8 cellular contexts compared by ENCODE assay signal in the genomic region with DNA sequence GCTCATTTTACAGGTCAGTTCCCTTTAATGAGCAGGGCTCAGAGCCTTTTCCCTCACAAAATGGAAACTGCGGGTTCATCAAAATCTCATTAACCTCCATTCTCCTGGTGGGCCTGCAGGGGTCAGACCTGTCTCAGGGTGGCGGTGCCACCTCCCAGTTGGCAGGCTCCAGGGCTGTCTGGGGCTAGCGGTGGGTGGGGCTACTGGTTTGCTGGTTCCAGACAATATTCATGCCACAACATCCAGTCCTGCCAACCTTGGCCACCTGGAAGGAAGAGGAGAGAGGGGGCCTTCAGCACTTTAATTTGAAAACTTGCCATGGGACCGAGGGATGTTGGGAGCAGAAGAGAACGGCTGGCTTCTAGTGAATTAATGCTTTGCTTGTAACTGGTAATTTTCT. TPM values are rescaled to one million over a fixed set of nuclear protein-coding genes. Genes with fewer than 3 reads are reported as not detected.
DNase-seq lines count a peak whose midpoint lies in the region; ATAC-seq and TF ChIP-seq lines count a peak whose summit lies in the region.

No MANE protein-coding gene starts in this region.

- H3K4me1 Mint-ChIP-seq in natural killer cell, result no peaks in the 10 kb centered on the region

- H3K36me3 Mint-ChIP-seq in natural killer cell, result no peaks in the 10 kb centered on the region

- no peaks in the 10 kb centered on the region for H3K9me3 ChIP-seq in Peyer's patch

- no peaks in the 10 kb centered on the region for H3K4me1 ChIP-seq in Peyer's patch

- intact Hi-C loops in natural killer cell (cut with micrococcal nuclease), result loop anchor here (5.0 kb wide), 1 partner anchor 340 kb away; no protein-coding TSS in a partner anchor

- TF ChIP-seq CTCF in Peyer's patch (IDR thresholded peaks at IDR 0.05) (peak in 4 of 6 experiments; percentile 20 to 47 (median 40)), natural killer cell (IDR thresholded peaks at IDR 0.05) (no peak)

- TF ChIP-seq POLR2A in Peyer's patch (IDR thresholded peaks at IDR 0.05), result no peak

- H3K27me3 ChIP-seq in Peyer's patch, result no peaks in the 10 kb centered on the region

- H3K36me3 ChIP-seq in Peyer's patch, result no peaks in the 10 kb centered on the region

- H3K4me3 ChIP-seq in Peyer's patch, result no peak overlapping the region

- ATAC-seq in natural killer cell (peak in 2 of 3 donors; percentile 49 to 61), GM18511 (IDR thresholded peaks at IDR 0.05; ENCODE audit: unreplicated experiment) (no peak), HG03175 (IDR thresholded peaks at IDR 0.05; ENCODE audit: unreplicated experiment) (no peak), HG02610 (IDR thresholded peaks at IDR 0.05; ENCODE audit: unreplicated experiment) (no peak)

- H3K27ac ChIP-seq in Peyer's patch, result no peak overlapping the region

- H3K27me3 Mint-ChIP-seq in natural killer cell (ENCODE audit: low read depth in 2 of 2), result peaks cover 18 to 22% of the 10 kb centered on the region in 2 donors

- H3K27ac Mint-ChIP-seq in natural killer cell, result no peak overlapping the region

- no peaks in the 10 kb centered on the region for H3K9me3 Mint-ChIP-seq in natural killer cell

- H3K4me3 Mint-ChIP-seq in natural killer cell, result no peak overlapping the region

- DNase-seq in AML-193 (lab: John Stamatoyannopoulos, UW) (peak; percentile 33 to 49), H4 (ENCODE audit: low spot score) (peak; percentile 58), Peyer's patch (no peak), ecto neural progenitor cell (ENCODE audit: low spot score) (peak; percentile 75), natural killer cell (no peak)

RNA-seq across cellular contexts. Expression of gene CTNNBL1, which starts 41.9 kb away (rescaled TPM):
- total RNA-seq in H4 (2014; rRNA removed; shearing (Covaris generic)), result 31.2 and 39.8 TPM in 2 replicates
- total RNA-seq in Peyer's patch (10 to 100 TPM; 16.3 to 30.2 (median 23.6) TPM), natural killer cell (10 to 100 TPM; 59.1 to 75.6 (median 67.6) TPM)

Comparison
In these comparisons a context has a peak if more than half of its experiments do, and no peak if none do; other contexts are left out.
1. DNase-seq: peak in AML-193 (2 of 2), H4 (single experiment) and ecto neural progenitor cell (single experiment); none in Peyer's patch (0 of 3) and natural killer cell (single experiment).
2. ATAC-seq: peak in natural killer cell (2 of 3); none in GM18511 (single experiment), HG03175 (single experiment) and HG02610 (single experiment).